Comparison of ENCODE assay signal across 9 cellular contexts in the genomic region with DNA sequence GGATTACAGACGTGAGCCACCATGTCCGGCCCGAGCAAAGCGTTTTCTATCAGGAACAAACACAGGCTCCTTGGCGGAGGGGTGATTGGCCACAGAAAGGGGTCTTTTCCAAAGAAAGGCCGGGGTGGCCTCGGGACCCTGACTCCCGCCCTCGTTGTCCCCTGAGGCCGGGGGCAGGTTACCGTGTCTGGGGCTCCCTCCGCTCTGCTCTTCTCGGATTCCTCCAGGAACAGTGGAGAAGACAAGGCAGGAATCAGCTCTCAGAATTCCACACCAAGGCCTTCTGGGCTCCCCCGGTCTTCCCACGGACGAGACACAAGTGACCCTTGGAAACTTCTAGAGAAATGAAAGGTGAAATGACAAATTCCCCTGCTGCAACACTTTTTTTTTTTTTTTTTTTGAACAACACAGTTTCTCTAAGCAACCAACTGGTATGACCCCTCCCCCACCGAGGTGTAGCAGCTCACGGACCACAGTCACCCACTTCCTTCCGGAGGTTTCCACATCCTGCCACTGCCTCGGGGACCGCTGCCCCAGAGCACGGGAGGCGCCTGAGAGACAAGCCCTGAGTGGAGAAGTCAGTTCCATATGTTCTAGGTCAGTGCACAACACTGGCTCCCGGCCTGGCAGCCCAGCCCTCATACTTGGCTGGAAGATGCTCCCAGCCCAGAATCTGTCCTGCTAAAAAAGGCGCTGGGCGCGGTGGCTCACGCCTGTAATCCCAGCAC. TPM values are rescaled to one million over a fixed set of nuclear protein-coding genes. Genes with fewer than 3 reads are reported as not detected.
DNase-seq lines count a peak whose midpoint lies in the region; ATAC-seq, FAIRE-seq and TF ChIP-seq lines count a peak whose summit lies in the region.
"Had no signal": no experiment of that assay in that cellular context is flagged by ENCODE, and none has a peak within 500 bp of the region (broad histone marks: within the 10 kb centered on the region; RNA-seq: fewer than 3 reads in every experiment).

No MANE protein-coding gene starts in this region.

- no peak for TF ChIP-seq POLR2A in HepG2 (IDR thresholded peaks at IDR 0.05; ENCODE audit: insufficient read depth in 1 of 2, low read depth in 2 of 2, low read length in 2 of 2)

- intact Hi-C loops in HepG2 (cut with micrococcal nuclease; ENCODE audit: unreplicated experiment) = no loop called here

- no peaks in the 10 kb centered on the region for H3K9me3 Mint-ChIP-seq in activated naive CD8-positive, alpha-beta T cell treated with anti-CD3 and anti-CD28 coated beads for 36 hours
- H3K9me3 Mint-ChIP-seq: neural crest cell had no signal

- peak overlapping the region; percentile 95 for H3K4me3 Mint-ChIP-seq in activated naive CD8-positive, alpha-beta T cell treated with anti-CD3 and anti-CD28 coated beads for 36 hours
- H3K4me3 Mint-ChIP-seq: neural crest cell had no signal

- H3K79me2 ChIP-seq in HepG2 (ENCODE audit: insufficient read depth, low read length) = no peaks in the 10 kb centered on the region

- no peaks in the 10 kb centered on the region for H3K27me3 ChIP-seq in HepG2 (ENCODE audit: control insufficient read depth in 1 of 2, insufficient read depth in 2 of 2, low read length in 2 of 2)

- H3K4me3 ChIP-seq in GM08714 (ENCODE audit: low read length) (peak overlapping the region; percentile 80), HepG2 (replicated peaks in 1 of 3; ENCODE audit: insufficient read depth in 1 of 3, low read depth in 2 of 3, low read length in 3 of 3) (no peak overlapping the region)

- no peaks in the 10 kb centered on the region for H3K9me3 ChIP-seq in HepG2 (ENCODE audit: low read length)

- H3K4me1 Mint-ChIP-seq in activated naive CD8-positive, alpha-beta T cell treated with anti-CD3 and anti-CD28 coated beads for 36 hours = peaks cover 60% of the 10 kb centered on the region

- H3K27ac ChIP-seq in HepG2 (ENCODE audit: extremely low read length, insufficient read depth, low read length) = no peak overlapping the region

- H3K4me2 ChIP-seq in HepG2 (ENCODE audit: low read depth, low read length) = no peak overlapping the region

- H3K9ac ChIP-seq in HepG2 (ENCODE audit: insufficient read depth, low read depth, low read length) = no peak overlapping the region

- no peaks in the 10 kb centered on the region for H3K27me3 Mint-ChIP-seq in activated naive CD8-positive, alpha-beta T cell treated with anti-CD3 and anti-CD28 coated beads for 36 hours

- H3K4me1 ChIP-seq in HepG2 (ENCODE audit: insufficient read depth, low read length) = peaks cover 56% of the 10 kb centered on the region

- CTCF ChIA-PET in HepG2 (lab: Yijun Ruan, JAX; ENCODE audit: low intra/inter-chr PET ratio, low total read pairs) = no interaction called here

- H3K36me3 Mint-ChIP-seq in activated naive CD8-positive, alpha-beta T cell treated with anti-CD3 and anti-CD28 coated beads for 36 hours = peaks cover 73% of the 10 kb centered on the region

- no peak for FAIRE-seq in HepG2 (lab: Jason Lieb, UNC)

- ATAC-seq in HG02885 (IDR thresholded peaks at IDR 0.05; ENCODE audit: poor library complexity, unreplicated experiment) (peak; percentile 38), HepG2 (no peak), GM21390 (IDR thresholded peaks at IDR 0.05; ENCODE audit: unreplicated experiment) (no peak)

- H2AFZ ChIP-seq in HepG2 (ENCODE audit: low read length) = no peak overlapping the region

- H3K36me3 ChIP-seq in HepG2 (replicated peaks in 1 of 2; ENCODE audit: control insufficient read depth in 1 of 2, insufficient read depth in 2 of 2, low read length in 2 of 2) = no peaks in the 10 kb centered on the region; a peak in 1 of 5 replicates

- no peaks in the 10 kb centered on the region for H4K20me1 ChIP-seq in HepG2 (ENCODE audit: insufficient read depth, low read length)

- TF ChIP-seq CTCF in HepG2 (CRISPR knock-in tag; IDR thresholded peaks at IDR 0.05) = no peak

- POLR2A ChIA-PET in HepG2 (lab: Yijun Ruan, JAX) = no interaction called here

- H3K27ac Mint-ChIP-seq in activated naive CD8-positive, alpha-beta T cell treated with anti-CD3 and anti-CD28 coated beads for 36 hours = peak overlapping the region; percentile 99

- BruUV-seq in HepG2 (replicated peaks; lab: Mats Ljungman, UMichigan) = no TSS peak

- TF ChIP-seq EP300 in HepG2 (IDR thresholded peaks at IDR 0.05; ENCODE audit: low read depth in 2 of 2, low read length in 2 of 2) (no peak), HepG2 (CRISPR knock-in tag; IDR thresholded peaks at IDR 0.05; ENCODE audit: borderline replicate concordance) (no peak)

- 95% methylated on average over 27 of the region's 28 CpGs for WGBS in HepG2 (ENCODE audit: low lambda C conversion rate)

- TF ChIP-seq RAD21 in HepG2 (CRISPR knock-in tag; IDR thresholded peaks at IDR 0.05) = no peak

- DNase-seq in T follicular helper cell (ENCODE audit: low read depth) (peak; percentile 87), HepG2 (ENCODE audit: low spot score) (no peak), DMS153 (lab: John Stamatoyannopoulos, UW) (no peak)
- peak; percentile 93 for DNase-seq in activated naive CD8-positive, alpha-beta T cell treated with anti-CD3 and anti-CD28 coated beads for 36 hours
- peak; percentile 88 for DNase-seq in stimulated activated CD8-positive, alpha-beta memory T cell treated with anti-CD3 and anti-CD28 coated beads, Interleukin-2, amount 100 ng/mL, for 1 hour (ENCODE audit: low read depth in 2 of 2)

- in situ Hi-C loops in HepG2 (cut with HindIII; ENCODE audit: extremely low pct_ligation_motif_present, low pct_unique_long_range_greater_than_20kb) = no loop called here

RNA-seq across cellular contexts. Expression of gene MOB3A, which starts 11.0 kb away (rescaled TPM):
- total RNA-seq in activated naive CD8-positive, alpha-beta T cell treated with anti-CD3 and anti-CD28 coated beads for 36 hours = 100 to 1,000 TPM; 147 to 153 TPM
- 3.5 and 4.3 TPM in 2 replicates for total RNA-seq in HepG2 (2016; rRNA removed; fragmentation: Illumina TruSeq; extraction: Trizol)
- total RNA-seq in HepG2 (2016; cell fraction: cytosol; rRNA removed; fragmentation: Illumina TruSeq; extraction: Trizol; ENCODE audit: low read depth) = 2.2 and 2.7 TPM in 2 replicates
- 3.5 and 4.0 TPM in 2 replicates for total RNA-seq in HepG2 (2016; cell fraction: insoluble cytoplasmic fraction; rRNA removed; fragmentation: Illumina TruSeq; extraction: Trizol)
- total RNA-seq in HepG2 (2016; cell fraction: membrane; rRNA removed; fragmentation: Illumina TruSeq; extraction: Trizol) = 2.7 and 3.2 TPM in 2 replicates
- total RNA-seq in HepG2 (2016; cell fraction: nucleus; rRNA removed; fragmentation: Illumina TruSeq; extraction: Trizol) = 2.4 and 2.5 TPM in 2 replicates
- 17.8 and 20.3 TPM in 2 replicates for polyA plus RNA-seq in HepG2 (2011; rRNA removed)
- 13.9 and 16.9 TPM in 2 replicates for polyA plus RNA-seq in HepG2 (2011; cell fraction: cytosol; rRNA removed)
- 10.8 and 12.6 TPM in 2 replicates for polyA plus RNA-seq in HepG2 (2011; cell fraction: nucleus; rRNA removed)
- 6.2 and 6.8 TPM in 2 replicates for polyA plus RNA-seq in HepG2 (2012)
- polyA plus RNA-seq in HepG2 (2016; cell fraction: cytosol; fragmentation: Illumina TruSeq; extraction: Trizol; ENCODE audit: low read depth) = 0.97 and 1.0 TPM in 2 replicates
- polyA plus RNA-seq in HepG2 (2016; cell fraction: insoluble cytoplasmic fraction; fragmentation: Illumina TruSeq; extraction: Trizol; ENCODE audit: low read depth) = 6.2 and 7.9 TPM in 2 replicates
- polyA plus RNA-seq in HepG2 (2016; cell fraction: membrane; fragmentation: Illumina TruSeq; extraction: Trizol; ENCODE audit: low read depth) = 2.8 TPM in 2 replicates
- polyA plus RNA-seq in HepG2 (2016; cell fraction: nucleus; fragmentation: Illumina TruSeq; extraction: Trizol; ENCODE audit: insufficient read depth, low read depth) = 6.6 and 6.8 TPM in 2 replicates
- 23.6 and 71.5 TPM in 2 replicates for polyA minus RNA-seq in HepG2 (2011; rRNA and poly(A)+ RNA removed; ENCODE audit: low replicate concordance)
- polyA minus RNA-seq in HepG2 (2011; cell fraction: cytosol; rRNA and poly(A)+ RNA removed) = 19.3 and 25.0 TPM in 2 replicates
- polyA minus RNA-seq in HepG2 (2011; cell fraction: nucleus; rRNA and poly(A)+ RNA removed) = 5.3 and 6.0 TPM in 2 replicates

RNA-seq across cellular contexts. Expression of gene IZUMO4, which starts 11.6 kb away (rescaled TPM):
- 10 to 100 TPM; 12.4 to 12.6 TPM for total RNA-seq in activated naive CD8-positive, alpha-beta T cell treated with anti-CD3 and anti-CD28 coated beads for 36 hours
- total RNA-seq in HepG2 (2016; rRNA removed; fragmentation: Illumina TruSeq; extraction: Trizol) = 0.24 and 0.77 TPM in 2 replicates
- total RNA-seq in HepG2 (2016; cell fraction: cytosol; rRNA removed; fragmentation: Illumina TruSeq; extraction: Trizol; ENCODE audit: low read depth) = 0.79 and 0.91 TPM in 2 replicates
- 0.34 and 1.5 TPM in 2 replicates for total RNA-seq in HepG2 (2016; cell fraction: insoluble cytoplasmic fraction; rRNA removed; fragmentation: Illumina TruSeq; extraction: Trizol)
- 0.83 and 1.5 TPM in 2 replicates for total RNA-seq in HepG2 (2016; cell fraction: membrane; rRNA removed; fragmentation: Illumina TruSeq; extraction: Trizol)
- 1.1 and 2.5 TPM in 2 replicates for total RNA-seq in HepG2 (2016; cell fraction: nucleus; rRNA removed; fragmentation: Illumina TruSeq; extraction: Trizol)
- polyA plus RNA-seq in HepG2 (2011; rRNA removed) = 3.9 and 4.1 TPM in 2 replicates
- 0.55 and 0.75 TPM in 2 replicates for polyA plus RNA-seq in HepG2 (2011; cell fraction: cytosol; rRNA removed)
- polyA plus RNA-seq in HepG2 (2011; cell fraction: nucleus; rRNA removed) = 66.6 and 91.0 TPM in 2 replicates
- 1.7 and 4.4 TPM in 2 replicates for polyA plus RNA-seq in HepG2 (2012)
- 0.57 and 1.2 TPM in 2 replicates for polyA plus RNA-seq in HepG2 (2016; cell fraction: cytosol; fragmentation: Illumina TruSeq; extraction: Trizol; ENCODE audit: low read depth)
- 0.45 and 0.53 TPM in 2 replicates for polyA plus RNA-seq in HepG2 (2016; cell fraction: insoluble cytoplasmic fraction; fragmentation: Illumina TruSeq; extraction: Trizol; ENCODE audit: low read depth)
- polyA plus RNA-seq in HepG2 (2016; cell fraction: membrane; fragmentation: Illumina TruSeq; extraction: Trizol; ENCODE audit: low read depth) = 0.94 TPM in 2 replicates
- 4.3 and 6.3 TPM in 2 replicates for polyA plus RNA-seq in HepG2 (2016; cell fraction: nucleus; fragmentation: Illumina TruSeq; extraction: Trizol; ENCODE audit: insufficient read depth, low read depth)
- 0.54 and 2.7 TPM in 2 replicates for polyA minus RNA-seq in HepG2 (2011; rRNA and poly(A)+ RNA removed; ENCODE audit: low replicate concordance)
- not detected in 2 replicates for polyA minus RNA-seq in HepG2 (2011; cell fraction: cytosol; rRNA and poly(A)+ RNA removed)
- polyA minus RNA-seq in HepG2 (2011; cell fraction: nucleus; rRNA and poly(A)+ RNA removed) = 1.9 and 4.2 TPM in 2 replicates

RNA-seq across cellular contexts. Expression of gene MKNK2, which starts 34.1 kb away (rescaled TPM):
- total RNA-seq in activated naive CD8-positive, alpha-beta T cell treated with anti-CD3 and anti-CD28 coated beads for 36 hours = 100 to 1,000 TPM; 230 to 232 TPM
- total RNA-seq in HepG2 (2016; rRNA removed; fragmentation: Illumina TruSeq; extraction: Trizol) = 35.5 and 44.9 TPM in 2 replicates
- total RNA-seq in HepG2 (2016; cell fraction: cytosol; rRNA removed; fragmentation: Illumina TruSeq; extraction: Trizol; ENCODE audit: low read depth) = 52.3 and 57.0 TPM in 2 replicates
- total RNA-seq in HepG2 (2016; cell fraction: insoluble cytoplasmic fraction; rRNA removed; fragmentation: Illumina TruSeq; extraction: Trizol) = 30.7 and 45.2 TPM in 2 replicates
- 90.7 and 98.8 TPM in 2 replicates for total RNA-seq in HepG2 (2016; cell fraction: membrane; rRNA removed; fragmentation: Illumina TruSeq; extraction: Trizol)
- total RNA-seq in HepG2 (2016; cell fraction: nucleus; rRNA removed; fragmentation: Illumina TruSeq; extraction: Trizol) = 29.7 and 31.4 TPM in 2 replicates
- 112 and 129 TPM in 2 replicates for polyA plus RNA-seq in HepG2 (2011; rRNA removed)
- polyA plus RNA-seq in HepG2 (2011; cell fraction: cytosol; rRNA removed) = 75.6 and 125 TPM in 2 replicates
- 253 and 307 TPM in 2 replicates for polyA plus RNA-seq in HepG2 (2011; cell fraction: nucleus; rRNA removed)
- polyA plus RNA-seq in HepG2 (2012) = 68.1 and 73.6 TPM in 2 replicates
- polyA plus RNA-seq in HepG2 (2016; cell fraction: cytosol; fragmentation: Illumina TruSeq; extraction: Trizol; ENCODE audit: low read depth) = 65.6 and 66.5 TPM in 2 replicates
- 34.0 and 45.2 TPM in 2 replicates for polyA plus RNA-seq in HepG2 (2016; cell fraction: insoluble cytoplasmic fraction; fragmentation: Illumina TruSeq; extraction: Trizol; ENCODE audit: low read depth)
- 77.4 and 85.7 TPM in 2 replicates for polyA plus RNA-seq in HepG2 (2016; cell fraction: membrane; fragmentation: Illumina TruSeq; extraction: Trizol; ENCODE audit: low read depth)
- polyA plus RNA-seq in HepG2 (2016; cell fraction: nucleus; fragmentation: Illumina TruSeq; extraction: Trizol; ENCODE audit: insufficient read depth, low read depth) = 73.2 and 74.3 TPM in 2 replicates
- polyA minus RNA-seq in HepG2 (2011; rRNA and poly(A)+ RNA removed; ENCODE audit: low replicate concordance) = 79.7 and 204 TPM in 2 replicates
- polyA minus RNA-seq in HepG2 (2011; cell fraction: cytosol; rRNA and poly(A)+ RNA removed) = 99.9 and 101 TPM in 2 replicates
- 40.2 and 51.7 TPM in 2 replicates for polyA minus RNA-seq in HepG2 (2011; cell fraction: nucleus; rRNA and poly(A)+ RNA removed)

Comparison
In these comparisons a context has a peak if more than half of its experiments do, and no peak if none do; other contexts are left out.
1. DNase-seq: peak in T follicular helper cell (single experiment), activated naive CD8-positive, alpha-beta T cell treated with anti-CD3 and anti-CD28 coated beads for 36 hours (single experiment) and stimulated activated CD8-positive, alpha-beta memory T cell treated with anti-CD3 and anti-CD28 coated beads, Interleukin-2, amount 100 ng/mL, for 1 hour (2 of 2); none in HepG2 (single experiment) and DMS153 (single experiment).
2. RNA of gene MOB3A, which starts 11.0 kb away (total RNA-seq): 147 to 153 TPM in activated naive CD8-positive, alpha-beta T cell treated with anti-CD3 and anti-CD28 coated beads for 36 hours; 2.2 to 4.3 TPM in HepG2; every median in the first group is over 10 times any median in the second.